ENCODE assay signal across 20 cellular contexts in genomic region chr19:15445227-15445605, GRCh38. TPM values are rescaled to one million over a fixed set of nuclear protein-coding genes. Genes with fewer than 3 reads are reported as not detected.
"Had no signal": no experiment of that assay in that cellular context is flagged by ENCODE, and none has a peak within 500 bp of the region (broad histone marks: within the 10 kb centered on the region; RNA-seq: fewer than 3 reads in every experiment).

No MANE protein-coding gene starts in this region.

- H3K27ac ChIP-seq: colonic mucosa, testis had no signal

- ATAC-seq: naive thymus-derived CD4-positive, alpha-beta T cell; stimulated activated naive B cell treated with anti-CD40 and anti-IgM and Interleukin-4, amounts not matched to agents 10 μg/mL and 1 μg/mL and 100 μg/mL, for 72 hours; stimulated activated naive CD8-positive, alpha-beta T cell treated with anti-CD3 and anti-CD28 coated beads, Interleukin-15, amount 100 ng/mL, for 72 hours had no signal

- H3K9me3 ChIP-seq: colonic mucosa, testis had no signal

- H3K4me1 ChIP-seq: colonic mucosa had no signal

- H3K4me3 ChIP-seq: colonic mucosa, testis had no signal

- DNase-seq: caudate nucleus; colonic mucosa; effector CD4-positive, alpha-beta T cell; foreskin melanocyte; islet precursor cell; mesendoderm; naive thymus-derived CD4-positive, alpha-beta T cell; nephron progenitor cell; stimulated activated CD4-positive, alpha-beta T cell treated with anti-CD3 and anti-CD28 coated beads, Interleukin-4, amount 100 ng/mL, for 1 hour; stimulated activated naive B cell treated with anti-CD40 and anti-IgM and Interleukin-4, amounts not matched to agents 10 μg/mL and 1 μg/mL and 100 μg/mL, for 72 hours; stimulated activated naive CD8-positive, alpha-beta T cell treated with anti-CD3 and anti-CD28 coated beads, Interleukin-15, amount 100 ng/mL, for 72 hours; trophoblast cell had no signal

- H3K27me3 ChIP-seq: colonic mucosa, testis had no signal

- H3K36me3 ChIP-seq: colonic mucosa had no signal

RNA-seq across cellular contexts. Expression of gene PGLYRP2, which starts 34.1 kb away (rescaled TPM):
- total RNA-seq: cerebellum, colonic mucosa, dermis microvascular lymphatic vessel endothelial cell, lung microvascular endothelial cell, osteoblast, pulmonary artery endothelial cell, subcutaneous adipose tissue, urinary bladder had no signal
